8 cellular contexts compared by ENCODE assay signal in genomic region chr15:90529008-90529368, GRCh38. TPM values are rescaled to one million over a fixed set of nuclear protein-coding genes. Genes with fewer than 3 reads are reported as not detected.
DNase-seq lines count a peak whose midpoint lies in the region; ATAC-seq and TF ChIP-seq lines count a peak whose summit lies in the region.

No MANE protein-coding gene starts in this region.

- peaks cover 37% of the 10 kb centered on the region for H3K4me1 Mint-ChIP-seq in dendritic cell treated with granulocyte-macrophage colony-stimulating factor and Interleukin-4, amounts not matched to agents 40 ng/mL and 50 ng/mL, for 4 days (ENCODE audit: low read depth)
- H3K4me1 Mint-ChIP-seq in nephron progenitor cell, result peaks cover 50% of the 10 kb centered on the region

- peaks cover 4% of the 10 kb centered on the region for H3K27me3 Mint-ChIP-seq in dendritic cell treated with granulocyte-macrophage colony-stimulating factor and Interleukin-4, amounts not matched to agents 40 ng/mL and 50 ng/mL, for 4 days
- H3K27me3 Mint-ChIP-seq in nephron progenitor cell (ENCODE audit: low read depth, poor library complexity), result peaks cover 42% of the 10 kb centered on the region

- peaks cover 35% of the 10 kb centered on the region for H3K79me2 ChIP-seq in Karpas-422 (ENCODE audit: low read length)

- intact Hi-C loops in dendritic cell treated with granulocyte-macrophage colony-stimulating factor and Interleukin-4, amounts not matched to agents 40 ng/mL and 50 ng/mL, for 4 days (cut with micrococcal nuclease), result no loop called here
- intact Hi-C loops in left colon (cut with DNase I, micrococcal nuclease), result no loop called here

- TF ChIP-seq CTCF in nephron progenitor cell (IDR thresholded peaks at IDR 0.05), result no peak

- H3K36me3 ChIP-seq in BLaER1 (no peaks in the 10 kb centered on the region), Karpas-422 (ENCODE audit: insufficient read depth, low read length) (no peaks in the 10 kb centered on the region)

- H3K27me3 ChIP-seq in BLaER1 (no peaks in the 10 kb centered on the region), Karpas-422 (ENCODE audit: low read length) (no peaks in the 10 kb centered on the region)

- H3K4me3 Mint-ChIP-seq in dendritic cell treated with granulocyte-macrophage colony-stimulating factor and Interleukin-4, amounts not matched to agents 40 ng/mL and 50 ng/mL, for 4 days, result peak overlapping the region; percentile 78
- H3K4me3 Mint-ChIP-seq in nephron progenitor cell, result peak overlapping the region; percentile 89

- no peaks in the 10 kb centered on the region for H3K9me3 Mint-ChIP-seq in dendritic cell treated with granulocyte-macrophage colony-stimulating factor and Interleukin-4, amounts not matched to agents 40 ng/mL and 50 ng/mL, for 4 days
- H3K9me3 Mint-ChIP-seq in nephron progenitor cell, result peaks cover 7% of the 10 kb centered on the region

- H3K9me2 ChIP-seq in Karpas-422 (replicated peaks; ENCODE audit: insufficient read depth, low read length), result no peaks in the 10 kb centered on the region

- H2AFZ ChIP-seq in Karpas-422 (ENCODE audit: low read length), result peak overlapping the region; percentile 95; the same call in 1 of the 2 replicates

- H4K20me1 ChIP-seq in BLaER1, result peaks cover 35% of the 10 kb centered on the region
- H4K20me1 ChIP-seq in Karpas-422 (ENCODE audit: insufficient read depth, low read depth, low read length), result no peaks in the 10 kb centered on the region

- H3K9me3 ChIP-seq in BLaER1 (no peaks in the 10 kb centered on the region), Karpas-422 (ENCODE audit: low read length) (no peaks in the 10 kb centered on the region)

- H3K36me3 Mint-ChIP-seq in dendritic cell treated with granulocyte-macrophage colony-stimulating factor and Interleukin-4, amounts not matched to agents 40 ng/mL and 50 ng/mL, for 4 days (ENCODE audit: low read depth), result peaks cover 21% of the 10 kb centered on the region
- peaks cover 9% of the 10 kb centered on the region for H3K36me3 Mint-ChIP-seq in nephron progenitor cell (ENCODE audit: low read depth)

- H3K4me2 ChIP-seq in BLaER1 (peak overlapping the region; percentile 99), Karpas-422 (ENCODE audit: low read depth, low read length, poor library complexity, severe bottlenecking) (peak overlapping the region; percentile 96)

- H3K27ac ChIP-seq in BLaER1 (peak overlapping the region; percentile 92), Karpas-422 (ENCODE audit: low read length) (no peak overlapping the region)

- DNase-seq in Karpas-422 (no peak), nephron progenitor cell (no peak), left colon (no peak), NCI-H2196 treated with DMSO at 0.1 percent for 48 hours (lab: John Stamatoyannopoulos, UW; ENCODE audit: unreplicated experiment) (no peak)
- DNase-seq in stimulated activated CD4-positive, alpha-beta T cell treated with anti-CD3 and anti-CD28 coated beads, Interleukin-2, amount 100 ng/mL, for 48 hours, result no peak

- peak overlapping the region; percentile 93 for H3K9ac ChIP-seq in BLaER1
- H3K9ac ChIP-seq in Karpas-422 (ENCODE audit: low read length), result peak overlapping the region; percentile 93

- ATAC-seq in left colon (no peak), esophagus mucosa (no peak)

- peak overlapping the region; percentile 91 for H3K27ac Mint-ChIP-seq in dendritic cell treated with granulocyte-macrophage colony-stimulating factor and Interleukin-4, amounts not matched to agents 40 ng/mL and 50 ng/mL, for 4 days
- H3K27ac Mint-ChIP-seq in nephron progenitor cell, result peak overlapping the region; percentile 86

- H3K4me3 ChIP-seq in BLaER1 (peak overlapping the region; percentile 91), Karpas-422 (ENCODE audit: low read length) (peak overlapping the region; percentile 97)

- H3K4me1 ChIP-seq in BLaER1 (peaks cover 22% of the 10 kb centered on the region), Karpas-422 (ENCODE audit: low read length) (peaks cover 24% of the 10 kb centered on the region)

RNA-seq across cellular contexts. Expression of gene CRTC3, which starts 0.7 kb away (rescaled TPM):
- total RNA-seq in Karpas-422 (2014; rRNA removed; shearing (Covaris generic); ENCODE audit: low replicate concordance), result 27.7 and 39.7 TPM in 2 replicates
- total RNA-seq in left colon, result 10 to 100 TPM; 23.0 to 23.1 TPM
- 13.0 TPM for total RNA-seq in esophagus mucosa
